8 cellular contexts compared by ENCODE assay signal in the genomic region with DNA sequence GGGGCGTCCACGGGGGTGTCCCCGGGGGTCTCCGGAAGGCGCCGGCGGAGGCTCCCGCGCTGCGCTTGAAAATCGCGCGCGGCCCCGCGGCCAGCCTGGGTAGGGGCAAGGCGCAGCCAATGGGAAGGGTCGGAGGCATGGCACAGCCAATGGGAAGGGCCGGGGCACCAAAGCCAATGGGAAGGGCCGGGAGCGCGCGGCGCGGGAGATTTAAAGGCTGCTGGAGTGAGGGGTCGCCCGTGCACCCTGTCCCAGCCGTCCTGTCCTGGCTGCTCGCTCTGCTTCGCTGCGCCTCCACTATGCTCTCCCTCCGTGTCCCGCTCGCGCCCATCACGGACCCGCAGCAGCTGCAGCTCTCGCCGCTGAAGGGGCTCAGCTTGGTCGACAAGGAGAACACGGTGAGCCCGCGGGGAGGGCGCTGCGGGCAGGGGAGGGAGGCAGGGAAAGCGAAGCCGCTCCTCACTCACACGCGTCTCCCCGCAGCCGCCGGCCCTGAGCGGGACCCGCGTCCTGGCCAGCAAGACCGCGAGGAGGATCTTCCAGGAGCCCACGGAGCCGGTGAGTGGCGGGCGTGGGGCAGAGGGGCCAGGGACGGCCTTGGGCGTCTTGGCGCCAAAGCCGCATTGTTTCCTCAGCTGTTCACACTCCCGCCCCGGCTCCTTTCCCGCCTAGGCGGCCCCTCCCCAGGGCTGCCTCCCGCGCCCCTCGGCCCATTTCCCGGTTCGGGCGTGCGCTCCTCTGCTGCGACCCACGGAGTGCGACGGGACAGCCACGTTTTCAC. TPM values are rescaled to one million over a fixed set of nuclear protein-coding genes. Genes with fewer than 3 reads are reported as not detected.
DNase-seq lines count a peak whose midpoint lies in the region; ATAC-seq, FAIRE-seq and TF ChIP-seq lines count a peak whose summit lies in the region.

A gene (plus strand): TSS at position 240 of the 781 bp plus-strand sequence. CDS start 60 bp downstream, at position 300.

- no peaks in the 10 kb centered on the region for H3K36me3 ChIP-seq in pancreas
- H3K36me3 ChIP-seq in tibial artery: no peaks in the 10 kb centered on the region

- no peak for FAIRE-seq in pancreas (lab: Jason Lieb, UNC)

- peak; percentile 69 for ATAC-seq in HG02678 (IDR thresholded peaks at IDR 0.05; ENCODE audit: unreplicated experiment)
- peak; percentile 76 to 78 for ATAC-seq in activated naive CD4-positive, alpha-beta T cell treated with anti-CD3 and anti-CD28 coated beads, Interleukin-2, amount 50 U/mL, for 72 hours
- peak; percentile 89 for ATAC-seq in Right ventricle myocardium superior (ENCODE audit: poor library complexity)
- peak; percentile 75 to 86 (median 82) for ATAC-seq in pancreas

- TF ChIP-seq CTCF in GM12865 (IDR thresholded peaks at IDR 0.05; ENCODE audit: insufficient read depth, low read depth, low read length, missing control alignments) (no peak), pancreas (IDR thresholded peaks at IDR 0.05) (no peak), tibial artery (IDR thresholded peaks at IDR 0.05) (no peak)

- peaks cover 55 to 62% of the 10 kb centered on the region in 2 donors for H3K36me3 Mint-ChIP-seq in activated naive CD4-positive, alpha-beta T cell treated with anti-CD3 and anti-CD28 coated beads, Interleukin-2, amount 50 U/mL, for 72 hours

- H3K9me3 ChIP-seq in pancreas (no peaks in the 10 kb centered on the region), tibial artery (no peaks in the 10 kb centered on the region)

- H3K27ac ChIP-seq in pancreas (no peak within 1 kb of the TSS), tibial artery (no peak within 1 kb of the TSS)

- peaks cover 12 to 26% (median 14%) of the 10 kb centered on the region in 3 donors for H3K4me1 ChIP-seq in pancreas
- peaks cover 0 to 38% (median 26%) of the 10 kb centered on the region in 4 donors for H3K4me1 ChIP-seq in tibial artery

- H3K27me3 ChIP-seq in pancreas: no peaks in the 10 kb centered on the region
- peaks cover 0 to 19% of the 10 kb centered on the region in 2 donors for H3K27me3 ChIP-seq in tibial artery

- WGBS in pancreas, 2 donors: 3 to 5% methylated on average over 68 to 81 of the region's 81 CpGs

- intact Hi-C loops in Right ventricle myocardium superior (cut with DNase I) (loop anchor here (10.0 kb wide), 1 partner anchor 542 kb away; no protein-coding TSS in a partner anchor), pancreas (cut with DNase I) (loop anchor here in 2 of 3 donors (5.0 to 10.0 kb wide), 2 partner anchors 315 to 552 kb away; no protein-coding TSS in a partner anchor), tibial artery (cut with DNase I; ENCODE audit: low total_unique reads) (loop anchor here (5.0 kb wide), 1 partner anchor 285 kb away; no protein-coding TSS in a partner anchor)

- H3K27ac Mint-ChIP-seq in activated naive CD4-positive, alpha-beta T cell treated with anti-CD3 and anti-CD28 coated beads, Interleukin-2, amount 50 U/mL, for 72 hours: peak within 1 kb of the TSS; percentile 94 to 98

- H3K9me3 Mint-ChIP-seq in activated naive CD4-positive, alpha-beta T cell treated with anti-CD3 and anti-CD28 coated beads, Interleukin-2, amount 50 U/mL, for 72 hours: peaks cover 0 to 3% of the 10 kb centered on the region in 2 donors

- DNase-seq in GM12865 (ENCODE audit: low read depth) (peak; percentile 98), NCI-H128 (lab: John Stamatoyannopoulos, UW; ENCODE audit: unreplicated experiment) (peak; percentile 84), SKM-1 treated with dmso at 0.1 percent for 144 hours (lab: John Stamatoyannopoulos, UW; ENCODE audit: unreplicated experiment) (peak; percentile 94), Right ventricle myocardium superior (peak; percentile 95), pancreas (peak; percentile 87 to 96 (median 91)), tibial artery (peak; percentile 90 to 94)
- peak; percentile 95 to 96 for DNase-seq in activated naive CD4-positive, alpha-beta T cell treated with anti-CD3 and anti-CD28 coated beads, Interleukin-2, amount 50 U/mL, for 72 hours (ENCODE audit: low spot score in 2 of 2)

- H3K4me3 ChIP-seq in GM12865 (ENCODE audit: low read depth, low read length) (peak within 1 kb of the TSS; percentile 90), pancreas (peak within 1 kb of the TSS; percentile 29 to 69 (median 39)), tibial artery (peak within 1 kb of the TSS; percentile 48 to 73)

RNA-seq across cellular contexts. Expression of the gene that starts here (rescaled TPM):
- total RNA-seq in activated naive CD4-positive, alpha-beta T cell treated with anti-CD3 and anti-CD28 coated beads, Interleukin-2, amount 50 U/mL, for 72 hours: 100 to 1,000 TPM; 413 to 682 TPM
- total RNA-seq in Right ventricle myocardium superior (1.9 TPM), pancreas (1 to 10 TPM in 4 of 6 donors, under 1 TPM in 2; 0.24 to 3.0 (median 2.1) TPM)
- under 1 TPM; 0.16 to 0.27 TPM for polyA plus RNA-seq in pancreas

Comparison
In these comparisons a context has a peak if more than half of its experiments do, and no peak if none do; other contexts are left out.
1. RNA of the gene that starts here (total RNA-seq): 413 to 682 TPM in activated naive CD4-positive, alpha-beta T cell treated with anti-CD3 and anti-CD28 coated beads, Interleukin-2, amount 50 U/mL, for 72 hours; 0.24 to 3.0 TPM in pancreas and 1.9 TPM in Right ventricle myocardium superior (single experiment); every median in the first group is over 100 times any median in the second.
2. H3K4me3 ChIP-seq: peak in every context shown above with its lines; median percentile 90 in GM12865; 60 in tibial artery; 39 in pancreas.
3. Peak in every context shown above with its lines, with median percentiles within 50 percentile points of each other: DNase-seq and ATAC-seq.